1 cellular context compared by ENCODE assay signal in the genomic region with DNA sequence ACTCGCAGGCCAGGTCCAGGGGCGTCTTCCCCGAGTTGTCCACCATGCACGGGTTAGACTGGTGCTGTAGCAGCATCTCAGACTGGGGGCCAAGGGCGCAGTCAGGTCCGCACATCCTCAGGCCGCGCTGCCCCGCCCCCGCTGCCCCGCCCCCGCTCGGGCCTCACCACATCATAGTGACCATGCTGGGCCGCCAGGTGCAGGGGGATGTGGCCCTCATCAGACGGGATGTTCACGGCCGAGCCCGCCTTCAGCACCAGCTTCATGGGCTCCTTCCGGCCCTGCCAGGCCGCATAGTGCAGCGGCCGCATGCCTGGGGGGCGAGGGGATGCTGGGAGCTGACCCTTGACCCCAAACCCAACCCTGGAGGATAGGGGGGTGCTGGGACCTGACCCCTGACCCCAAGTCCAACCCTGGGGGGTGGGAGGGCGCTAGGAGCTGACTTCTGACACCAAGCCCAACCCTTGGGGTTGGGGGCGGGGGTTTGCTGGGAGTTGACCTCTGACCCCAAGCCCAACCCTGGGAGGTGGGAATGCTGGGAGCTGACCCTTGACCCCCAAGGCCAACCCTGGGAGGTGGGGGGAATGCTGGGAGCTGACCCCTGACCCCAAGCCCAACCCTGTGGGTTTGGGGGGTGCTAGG.
A peak's percentile ranks its signal among the peaks of the same experiment; 100 is the strongest.
TF ChIP-seq lines count a peak whose summit lies in the region.

No MANE protein-coding gene starts in this region.

TF ChIP-seq in HepG2, 621 proteins besides CTCF, POLR2A, EP300 and RAD21 (continued from another document and continues in another):
- TF ChIP-seq, protein P1, sequence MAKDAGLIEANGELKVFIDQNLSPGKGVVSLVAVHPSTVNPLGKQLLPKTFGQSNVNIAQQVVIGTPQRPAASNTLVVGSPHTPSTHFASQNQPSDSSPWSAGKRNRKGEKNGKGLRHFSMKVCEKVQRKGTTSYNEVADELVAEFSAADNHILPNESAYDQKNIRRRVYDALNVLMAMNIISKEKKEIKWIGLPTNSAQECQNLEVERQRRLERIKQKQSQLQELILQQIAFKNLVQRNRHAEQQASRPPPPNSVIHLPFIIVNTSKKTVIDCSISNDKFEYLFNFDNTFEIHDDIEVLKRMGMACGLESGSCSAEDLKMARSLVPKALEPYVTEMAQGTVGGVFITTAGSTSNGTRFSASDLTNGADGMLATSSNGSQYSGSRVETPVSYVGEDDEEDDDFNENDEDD (CRISPR knock-in tag; IDR thresholded peaks at IDR 0.05; ENCODE audit: borderline replicate concordance), result no peak
- TF ChIP-seq HDAC1 (CRISPR knock-in tag; IDR thresholded peaks at IDR 0.05) (0 out of 2 replicates have a peak, but pooled peaks have one; percentile 34), NCOR1 (IDR thresholded peaks at IDR 0.05; ENCODE audit: borderline replicate concordance, low read length) (peak; percentile 40; the same call in 1 of the 2 replicates), NR2F1 (CRISPR knock-in tag; IDR thresholded peaks at IDR 0.05) (peak; percentile 53 to 80; a peak in 3 of 4 replicates), NFKBIZ (CRISPR knock-in tag; IDR thresholded peaks at IDR 0.05) (no peak), NR2F6 (IDR thresholded peaks at IDR 0.05) (peak; percentile 94), NR2F6 (CRISPR knock-in tag; IDR thresholded peaks at IDR 0.05) (peak; percentile 76), HCFC1 (IDR thresholded peaks at IDR 0.05; ENCODE audit: low read depth, low read length) (no peak), ESRRA (CRISPR knock-in tag; IDR thresholded peaks at IDR 0.05; ENCODE audit: low read depth) (no peak), NPAS2 (CRISPR knock-in tag; IDR thresholded peaks at IDR 0.05; ENCODE audit: borderline replicate concordance) (no peak), ZNF143 (CRISPR knock-in tag; IDR thresholded peaks at IDR 0.05) (peak; percentile 74), FOXM1 (CRISPR knock-in tag; IDR thresholded peaks at IDR 0.05) (no peak), ZEB1 (IDR thresholded peaks at IDR 0.05; ENCODE audit: insufficient replicate concordance, low read depth) (peak; percentile 7), ZNF160 (CRISPR knock-in tag; IDR thresholded peaks at IDR 0.05) (no peak), PPARG (CRISPR knock-in tag; conservative IDR thresholded peaks at IDR 0.05) (0 out of 2 replicates have a peak, but pooled peaks have one; percentile 21), ZNF264 (CRISPR knock-in tag; IDR thresholded peaks at IDR 0.05) (no peak), PHF20 (CRISPR knock-in tag; IDR thresholded peaks at IDR 0.05) (peak; percentile 28; the same call in 1 of the 2 replicates), RXRA (CRISPR knock-in tag; IDR thresholded peaks at IDR 0.05) (0 out of 2 replicates have a peak, but pooled peaks have one; percentile 15), GATAD1 (CRISPR knock-in tag; IDR thresholded peaks at IDR 0.05) (no peak), HNF4A (CRISPR knock-in tag; IDR thresholded peaks at IDR 0.05) (peak; percentile 67), NR2F2 (IDR thresholded peaks at IDR 0.05; ENCODE audit: borderline replicate concordance, low read depth) (peak; percentile 82), ZSCAN20 (CRISPR knock-in tag; IDR thresholded peaks at IDR 0.05; ENCODE audit: borderline replicate concordance) (no peak), YEATS4 (CRISPR knock-in tag; IDR thresholded peaks at IDR 0.05; ENCODE audit: borderline replicate concordance) (peak; percentile 23; the same call in 1 of the 2 replicates), ZNF253 (CRISPR knock-in tag; IDR thresholded peaks at IDR 0.05; ENCODE audit: borderline replicate concordance) (no peak), REXO4 (CRISPR knock-in tag; IDR thresholded peaks at IDR 0.05; ENCODE audit: borderline replicate concordance) (no peak)
- TF ChIP-seq, protein P2, sequence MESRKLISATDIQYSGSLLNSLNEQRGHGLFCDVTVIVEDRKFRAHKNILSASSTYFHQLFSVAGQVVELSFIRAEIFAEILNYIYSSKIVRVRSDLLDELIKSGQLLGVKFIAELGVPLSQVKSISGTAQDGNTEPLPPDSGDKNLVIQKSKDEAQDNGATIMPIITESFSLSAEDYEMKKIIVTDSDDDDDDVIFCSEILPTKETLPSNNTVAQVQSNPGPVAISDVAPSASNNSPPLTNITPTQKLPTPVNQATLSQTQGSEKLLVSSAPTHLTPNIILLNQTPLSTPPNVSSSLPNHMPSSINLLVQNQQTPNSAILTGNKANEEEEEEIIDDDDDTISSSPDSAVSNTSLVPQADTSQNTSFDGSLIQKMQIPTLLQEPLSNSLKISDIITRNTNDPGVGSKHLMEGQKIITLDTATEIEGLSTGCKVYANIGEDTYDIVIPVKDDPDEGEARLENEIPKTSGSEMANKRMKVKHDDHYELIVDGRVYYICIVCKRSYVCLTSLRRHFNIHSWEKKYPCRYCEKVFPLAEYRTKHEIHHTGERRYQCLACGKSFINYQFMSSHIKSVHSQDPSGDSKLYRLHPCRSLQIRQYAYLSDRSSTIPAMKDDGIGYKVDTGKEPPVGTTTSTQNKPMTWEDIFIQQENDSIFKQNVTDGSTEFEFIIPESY (CRISPR knock-in tag; IDR thresholded peaks at IDR 0.05), result peak; percentile 49; the same call in 1 of the 2 replicates
- TF ChIP-seq, protein P3, sequence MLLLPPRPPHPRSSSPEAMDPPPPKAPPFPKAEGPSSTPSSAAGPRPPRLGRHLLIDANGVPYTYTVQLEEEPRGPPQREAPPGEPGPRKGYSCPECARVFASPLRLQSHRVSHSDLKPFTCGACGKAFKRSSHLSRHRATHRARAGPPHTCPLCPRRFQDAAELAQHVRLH (CRISPR knock-in tag; IDR thresholded peaks at IDR 0.05; ENCODE audit: borderline replicate concordance, low read depth), result no peak
- TF ChIP-seq, protein P4, sequence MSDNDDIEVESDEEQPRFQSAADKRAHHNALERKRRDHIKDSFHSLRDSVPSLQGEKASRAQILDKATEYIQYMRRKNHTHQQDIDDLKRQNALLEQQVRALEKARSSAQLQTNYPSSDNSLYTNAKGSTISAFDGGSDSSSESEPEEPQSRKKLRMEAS (IDR thresholded peaks at IDR 0.05), result 0 out of 2 replicates have a peak, but pooled peaks have one; percentile 47
- TF ChIP-seq, protein P5, sequence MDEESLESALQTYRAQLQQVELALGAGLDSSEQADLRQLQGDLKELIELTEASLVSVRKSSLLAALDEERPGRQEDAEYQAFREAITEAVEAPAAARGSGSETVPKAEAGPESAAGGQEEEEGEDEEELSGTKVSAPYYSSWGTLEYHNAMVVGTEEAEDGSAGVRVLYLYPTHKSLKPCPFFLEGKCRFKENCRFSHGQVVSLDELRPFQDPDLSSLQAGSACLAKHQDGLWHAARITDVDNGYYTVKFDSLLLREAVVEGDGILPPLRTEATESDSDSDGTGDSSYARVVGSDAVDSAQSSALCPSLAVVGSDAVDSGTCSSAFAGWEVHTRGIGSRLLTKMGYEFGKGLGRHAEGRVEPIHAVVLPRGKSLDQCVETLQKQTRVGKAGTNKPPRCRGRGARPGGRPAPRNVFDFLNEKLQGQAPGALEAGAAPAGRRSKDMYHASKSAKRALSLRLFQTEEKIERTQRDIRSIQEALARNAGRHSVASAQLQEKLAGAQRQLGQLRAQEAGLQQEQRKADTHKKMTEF (CRISPR knock-in tag; IDR thresholded peaks at IDR 0.05), result no peak
- TF ChIP-seq, protein P6, sequence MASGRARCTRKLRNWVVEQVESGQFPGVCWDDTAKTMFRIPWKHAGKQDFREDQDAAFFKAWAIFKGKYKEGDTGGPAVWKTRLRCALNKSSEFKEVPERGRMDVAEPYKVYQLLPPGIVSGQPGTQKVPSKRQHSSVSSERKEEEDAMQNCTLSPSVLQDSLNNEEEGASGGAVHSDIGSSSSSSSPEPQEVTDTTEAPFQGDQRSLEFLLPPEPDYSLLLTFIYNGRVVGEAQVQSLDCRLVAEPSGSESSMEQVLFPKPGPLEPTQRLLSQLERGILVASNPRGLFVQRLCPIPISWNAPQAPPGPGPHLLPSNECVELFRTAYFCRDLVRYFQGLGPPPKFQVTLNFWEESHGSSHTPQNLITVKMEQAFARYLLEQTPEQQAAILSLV (CRISPR knock-in tag; IDR thresholded peaks at IDR 0.05; ENCODE audit: borderline replicate concordance), result no peak
- TF ChIP-seq, protein P7, sequence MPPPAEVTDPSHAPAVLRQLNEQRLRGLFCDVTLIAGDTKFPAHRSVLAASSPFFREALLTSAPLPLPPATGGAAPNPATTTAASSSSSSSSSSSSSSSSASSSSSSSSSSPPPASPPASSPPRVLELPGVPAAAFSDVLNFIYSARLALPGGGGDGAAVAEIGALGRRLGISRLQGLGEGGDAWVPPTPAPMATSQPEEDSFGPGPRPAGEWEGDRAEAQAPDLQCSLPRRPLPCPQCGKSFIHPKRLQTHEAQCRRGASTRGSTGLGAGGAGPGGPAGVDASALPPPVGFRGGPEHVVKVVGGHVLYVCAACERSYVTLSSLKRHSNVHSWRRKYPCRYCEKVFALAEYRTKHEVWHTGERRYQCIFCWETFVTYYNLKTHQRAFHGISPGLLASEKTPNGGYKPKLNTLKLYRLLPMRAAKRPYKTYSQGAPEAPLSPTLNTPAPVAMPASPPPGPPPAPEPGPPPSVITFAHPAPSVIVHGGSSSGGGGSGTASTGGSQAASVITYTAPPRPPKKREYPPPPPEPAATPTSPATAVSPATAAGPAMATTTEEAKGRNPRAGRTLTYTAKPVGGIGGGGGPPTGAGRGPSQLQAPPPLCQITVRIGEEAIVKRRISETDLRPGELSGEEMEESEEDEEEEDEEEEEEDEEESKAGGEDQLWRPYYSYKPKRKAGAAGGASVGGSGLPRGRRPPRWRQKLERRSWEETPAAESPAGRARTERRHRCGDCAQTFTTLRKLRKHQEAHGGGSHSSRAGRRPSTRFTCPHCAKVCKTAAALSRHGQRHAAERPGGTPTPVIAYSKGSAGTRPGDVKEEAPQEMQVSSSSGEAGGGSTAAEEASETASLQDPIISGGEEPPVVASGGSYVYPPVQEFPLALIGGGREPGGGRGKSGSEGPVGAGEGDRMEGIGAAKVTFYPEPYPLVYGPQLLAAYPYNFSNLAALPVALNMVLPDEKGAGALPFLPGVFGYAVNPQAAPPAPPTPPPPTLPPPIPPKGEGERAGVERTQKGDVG (CRISPR knock-in tag; IDR thresholded peaks at IDR 0.05; ENCODE audit: borderline replicate concordance), result no peak
- TF ChIP-seq, protein P8, sequence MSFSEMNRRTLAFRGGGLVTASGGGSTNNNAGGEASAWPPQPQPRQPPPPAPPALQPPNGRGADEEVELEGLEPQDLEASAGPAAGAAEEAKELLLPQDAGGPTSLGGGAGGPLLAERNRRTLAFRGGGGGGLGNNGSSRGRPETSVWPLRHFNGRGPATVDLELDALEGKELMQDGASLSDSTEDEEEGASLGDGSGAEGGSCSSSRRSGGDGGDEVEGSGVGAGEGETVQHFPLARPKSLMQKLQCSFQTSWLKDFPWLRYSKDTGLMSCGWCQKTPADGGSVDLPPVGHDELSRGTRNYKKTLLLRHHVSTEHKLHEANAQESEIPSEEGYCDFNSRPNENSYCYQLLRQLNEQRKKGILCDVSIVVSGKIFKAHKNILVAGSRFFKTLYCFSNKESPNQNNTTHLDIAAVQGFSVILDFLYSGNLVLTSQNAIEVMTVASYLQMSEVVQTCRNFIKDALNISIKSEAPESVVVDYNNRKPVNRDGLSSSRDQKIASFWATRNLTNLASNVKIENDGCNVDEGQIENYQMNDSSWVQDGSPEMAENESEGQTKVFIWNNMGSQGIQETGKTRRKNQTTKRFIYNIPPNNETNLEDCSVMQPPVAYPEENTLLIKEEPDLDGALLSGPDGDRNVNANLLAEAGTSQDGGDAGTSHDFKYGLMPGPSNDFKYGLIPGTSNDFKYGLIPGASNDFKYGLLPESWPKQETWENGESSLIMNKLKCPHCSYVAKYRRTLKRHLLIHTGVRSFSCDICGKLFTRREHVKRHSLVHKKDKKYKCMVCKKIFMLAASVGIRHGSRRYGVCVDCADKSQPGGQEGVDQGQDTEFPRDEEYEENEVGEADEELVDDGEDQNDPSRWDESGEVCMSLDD (CRISPR knock-in tag; IDR thresholded peaks at IDR 0.05; ENCODE audit: borderline replicate concordance), result 0 out of 2 replicates have a peak, but pooled peaks have one; percentile 56
- TF ChIP-seq, protein P9, sequence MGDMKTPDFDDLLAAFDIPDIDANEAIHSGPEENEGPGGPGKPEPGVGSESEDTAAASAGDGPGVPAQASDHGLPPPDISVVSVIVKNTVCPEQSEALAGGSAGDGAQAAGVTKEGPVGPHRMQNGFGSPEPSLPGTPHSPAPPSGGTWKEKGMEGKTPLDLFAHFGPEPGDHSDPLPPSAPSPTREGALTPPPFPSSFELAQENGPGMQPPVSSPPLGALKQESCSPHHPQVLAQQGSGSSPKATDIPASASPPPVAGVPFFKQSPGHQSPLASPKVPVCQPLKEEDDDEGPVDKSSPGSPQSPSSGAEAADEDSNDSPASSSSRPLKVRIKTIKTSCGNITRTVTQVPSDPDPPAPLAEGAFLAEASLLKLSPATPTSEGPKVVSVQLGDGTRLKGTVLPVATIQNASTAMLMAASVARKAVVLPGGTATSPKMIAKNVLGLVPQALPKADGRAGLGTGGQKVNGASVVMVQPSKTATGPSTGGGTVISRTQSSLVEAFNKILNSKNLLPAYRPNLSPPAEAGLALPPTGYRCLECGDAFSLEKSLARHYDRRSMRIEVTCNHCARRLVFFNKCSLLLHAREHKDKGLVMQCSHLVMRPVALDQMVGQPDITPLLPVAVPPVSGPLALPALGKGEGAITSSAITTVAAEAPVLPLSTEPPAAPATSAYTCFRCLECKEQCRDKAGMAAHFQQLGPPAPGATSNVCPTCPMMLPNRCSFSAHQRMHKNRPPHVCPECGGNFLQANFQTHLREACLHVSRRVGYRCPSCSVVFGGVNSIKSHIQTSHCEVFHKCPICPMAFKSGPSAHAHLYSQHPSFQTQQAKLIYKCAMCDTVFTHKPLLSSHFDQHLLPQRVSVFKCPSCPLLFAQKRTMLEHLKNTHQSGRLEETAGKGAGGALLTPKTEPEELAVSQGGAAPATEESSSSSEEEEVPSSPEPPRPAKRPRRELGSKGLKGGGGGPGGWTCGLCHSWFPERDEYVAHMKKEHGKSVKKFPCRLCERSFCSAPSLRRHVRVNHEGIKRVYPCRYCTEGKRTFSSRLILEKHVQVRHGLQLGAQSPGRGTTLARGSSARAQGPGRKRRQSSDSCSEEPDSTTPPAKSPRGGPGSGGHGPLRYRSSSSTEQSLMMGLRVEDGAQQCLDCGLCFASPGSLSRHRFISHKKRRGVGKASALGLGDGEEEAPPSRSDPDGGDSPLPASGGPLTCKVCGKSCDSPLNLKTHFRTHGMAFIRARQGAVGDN (CRISPR knock-in tag; IDR thresholded peaks at IDR 0.05), result peak; percentile 59
- TF ChIP-seq, protein P10, sequence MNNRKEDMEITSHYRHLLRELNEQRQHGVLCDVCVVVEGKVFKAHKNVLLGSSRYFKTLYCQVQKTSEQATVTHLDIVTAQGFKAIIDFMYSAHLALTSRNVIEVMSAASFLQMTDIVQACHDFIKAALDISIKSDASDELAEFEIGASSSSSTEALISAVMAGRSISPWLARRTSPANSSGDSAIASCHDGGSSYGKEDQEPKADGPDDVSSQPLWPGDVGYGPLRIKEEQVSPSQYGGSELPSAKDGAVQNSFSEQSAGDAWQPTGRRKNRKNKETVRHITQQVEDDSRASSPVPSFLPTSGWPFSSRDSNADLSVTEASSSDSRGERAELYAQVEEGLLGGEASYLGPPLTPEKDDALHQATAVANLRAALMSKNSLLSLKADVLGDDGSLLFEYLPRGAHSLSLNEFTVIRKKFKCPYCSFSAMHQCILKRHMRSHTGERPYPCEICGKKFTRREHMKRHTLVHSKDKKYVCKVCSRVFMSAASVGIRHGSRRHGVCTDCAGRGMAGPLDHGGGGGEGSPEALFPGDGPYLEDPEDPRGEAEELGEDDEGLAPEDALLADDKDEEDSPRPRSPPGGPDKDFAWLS (CRISPR knock-in tag; IDR thresholded peaks at IDR 0.05; ENCODE audit: borderline replicate concordance), result no peak
